ENCODE assay signal across 23 cellular contexts in the genomic region with DNA sequence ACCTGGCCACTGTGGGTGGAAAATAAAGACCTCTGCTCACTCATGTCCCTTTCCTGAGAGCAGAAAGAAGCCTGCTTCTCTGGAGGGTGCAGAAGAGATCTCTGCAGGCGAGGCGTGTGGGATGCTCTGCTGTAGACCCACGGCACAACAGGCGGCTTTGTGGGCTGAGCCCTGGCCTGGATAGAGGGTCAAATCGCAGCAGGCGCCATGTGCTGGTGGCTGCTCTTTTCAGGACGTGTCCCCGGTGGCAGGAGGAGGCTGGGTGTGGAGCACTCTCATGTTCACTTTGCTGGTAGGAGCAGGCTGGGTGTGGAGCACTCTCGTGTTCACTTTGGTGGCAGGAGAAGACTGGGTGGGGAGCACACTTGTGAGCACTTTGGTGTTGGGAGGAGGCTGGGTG. TPM values are rescaled to one million over a fixed set of nuclear protein-coding genes. Genes with fewer than 3 reads are reported as not detected.
DNase-seq lines count a peak whose midpoint lies in the region; ATAC-seq, FAIRE-seq and TF ChIP-seq lines count a peak whose summit lies in the region.
"Had no signal": no experiment of that assay in that cellular context is flagged by ENCODE, and none has a peak within 500 bp of the region (broad histone marks: within the 10 kb centered on the region; RNA-seq: fewer than 3 reads in every experiment).

No MANE protein-coding gene starts in this region.

- H3K4me1 Mint-ChIP-seq in natural killer cell treated with Interleukin-12 subunit alpha and Interleukin-12 subunit beta and Interleukin-15 and Interleukin-18, amount 100 ng/mL, for 72 hours (ENCODE audit: low read depth in 2 of 2), result no peaks in the 10 kb centered on the region
- H3K4me1 Mint-ChIP-seq in natural killer cell, result no peaks in the 10 kb centered on the region
- no peaks in the 10 kb centered on the region for H3K4me1 Mint-ChIP-seq in activated T-helper 17 cell treated with anti-CD3 and anti-CD28 coated beads, Interleukin-2, amount 50 U/mL, for 72 hours

- H3K27ac Mint-ChIP-seq in natural killer cell treated with Interleukin-12 subunit alpha and Interleukin-12 subunit beta and Interleukin-15 and Interleukin-18, amount 100 ng/mL, for 72 hours, result no peak overlapping the region
- H3K27ac Mint-ChIP-seq in natural killer cell, result no peak overlapping the region
- no peak overlapping the region for H3K27ac Mint-ChIP-seq in activated T-helper 17 cell treated with anti-CD3 and anti-CD28 coated beads, Interleukin-2, amount 50 U/mL, for 72 hours
- H3K27ac Mint-ChIP-seq: CD4-positive, alpha-beta memory T cell; HFFc6 had no signal

- H3K9me3 ChIP-seq in kidney (ENCODE audit: control insufficient read depth in 1 of 2, low read length in 2 of 2) (no peaks in the 10 kb centered on the region), trophoblast cell (ENCODE audit: insufficient read depth, low read depth, low read length) (peaks cover 8% of the 10 kb centered on the region)
- H3K9me3 ChIP-seq: HAP-1 had no signal

- no peak overlapping the region for H2BK12ac ChIP-seq in trophoblast cell (ENCODE audit: low read length)

- no peaks in the 10 kb centered on the region for H3K79me1 ChIP-seq in trophoblast cell (ENCODE audit: low read length)

- no peak overlapping the region for H3K4me3 Mint-ChIP-seq in natural killer cell treated with Interleukin-12 subunit alpha and Interleukin-12 subunit beta and Interleukin-15 and Interleukin-18, amount 100 ng/mL, for 72 hours
- no peak overlapping the region for H3K4me3 Mint-ChIP-seq in natural killer cell
- no peak overlapping the region for H3K4me3 Mint-ChIP-seq in activated T-helper 17 cell treated with anti-CD3 and anti-CD28 coated beads, Interleukin-2, amount 50 U/mL, for 72 hours
- H3K4me3 Mint-ChIP-seq: CD4-positive, alpha-beta memory T cell; HFFc6 had no signal

- H3K23ac ChIP-seq in trophoblast cell (ENCODE audit: low read length), result no peak overlapping the region

- no peak for FAIRE-seq in kidney (lab: Jason Lieb, UNC)
- FAIRE-seq: GM12891, GM18507, H54 had no signal

- no peak overlapping the region for H4K91ac ChIP-seq in trophoblast cell (ENCODE audit: low read depth, low read length)

- no peak overlapping the region for H4K12ac ChIP-seq in trophoblast cell (ENCODE audit: low read depth, low read length)

- no peak overlapping the region for H3K4me2 ChIP-seq in trophoblast cell (ENCODE audit: low read length)

- H3K27ac ChIP-seq in kidney (ENCODE audit: low read depth in 2 of 2, low read length in 2 of 2) (no peak overlapping the region), trophoblast cell (ENCODE audit: low read depth, low read length) (no peak overlapping the region)

- H3K4ac ChIP-seq in trophoblast cell (ENCODE audit: low read depth, low read length), result no peak overlapping the region

- H3K18ac ChIP-seq in trophoblast cell (ENCODE audit: low read length), result no peak overlapping the region

- no peaks in the 10 kb centered on the region for H3K36me3 ChIP-seq in kidney (ENCODE audit: control insufficient read depth in 1 of 2, insufficient read depth in 2 of 2, low read length in 2 of 2)
- H3K36me3 ChIP-seq in trophoblast cell (ENCODE audit: control insufficient read depth in 1 of 2, insufficient read depth in 2 of 2, low read length in 2 of 2), result no peaks in the 10 kb centered on the region
- H3K36me3 ChIP-seq: HAP-1 had no signal

- H4K8ac ChIP-seq in trophoblast cell (ENCODE audit: low read depth, low read length), result no peak overlapping the region

- TF ChIP-seq CTCF in natural killer cell (IDR thresholded peaks at IDR 0.05) (no peak), kidney (IDR thresholded peaks at IDR 0.05; ENCODE audit: borderline replicate concordance, extremely low read depth, insufficient read depth) (no peak)

- no peaks in the 10 kb centered on the region for H3K36me3 Mint-ChIP-seq in natural killer cell treated with Interleukin-12 subunit alpha and Interleukin-12 subunit beta and Interleukin-15 and Interleukin-18, amount 100 ng/mL, for 72 hours
- H3K36me3 Mint-ChIP-seq in natural killer cell, result no peaks in the 10 kb centered on the region
- no peaks in the 10 kb centered on the region for H3K36me3 Mint-ChIP-seq in activated T-helper 17 cell treated with anti-CD3 and anti-CD28 coated beads, Interleukin-2, amount 50 U/mL, for 72 hours (ENCODE audit: low read depth)
- H3K36me3 Mint-ChIP-seq: CD4-positive, alpha-beta memory T cell had no signal

- no CpG with 5 or more reads among the region's 9 CpGs for WGBS in trophoblast cell (ENCODE audit: extremely low coverage, insufficient coverage, insufficient read length)

- peak; percentile 45 for DNase-seq in natural killer cell treated with Interleukin-12 subunit alpha and Interleukin-12 subunit beta and Interleukin-15 and Interleukin-18, amount 100 ng/mL, for 72 hours (ENCODE audit: low spot score)
- DNase-seq in natural killer cell, result no peak
- DNase-seq in kidney, result peak; percentile 29
- no peak for DNase-seq in trophoblast cell
- no peak for DNase-seq in NCI-H345 treated with DMSO at 0.1 percent for 48 hours (lab: John Stamatoyannopoulos, UW; ENCODE audit: unreplicated experiment)
- DNase-seq: C1 segment of cervical spinal cord; Calu3; CD4-positive, alpha-beta memory T cell; COR-L47; DMS53; DMS79 treated with DMSO at 0.1 percent for 48 hours; GF-D8; GOT3; HFFc6 had no signal

- H2BK120ac ChIP-seq in trophoblast cell (ENCODE audit: insufficient read depth, low read length, poor library complexity), result no peak overlapping the region

- no peaks in the 10 kb centered on the region for H3K9me3 Mint-ChIP-seq in natural killer cell treated with Interleukin-12 subunit alpha and Interleukin-12 subunit beta and Interleukin-15 and Interleukin-18, amount 100 ng/mL, for 72 hours
- H3K9me3 Mint-ChIP-seq in natural killer cell, result no peaks in the 10 kb centered on the region
- no peaks in the 10 kb centered on the region for H3K9me3 Mint-ChIP-seq in activated T-helper 17 cell treated with anti-CD3 and anti-CD28 coated beads, Interleukin-2, amount 50 U/mL, for 72 hours
- H3K9me3 Mint-ChIP-seq: CD4-positive, alpha-beta memory T cell; HFFc6 had no signal

- no peak overlapping the region for H2AFZ ChIP-seq in trophoblast cell (ENCODE audit: insufficient read depth, low read length, poor library complexity)

- H3K4me3 ChIP-seq in kidney (ENCODE audit: low read length in 2 of 2), result no peak overlapping the region
- H3K4me3 ChIP-seq in trophoblast cell (ENCODE audit: low read depth, low read length), result peak overlapping the region; percentile 14
- H3K4me3 ChIP-seq: HAP-1 had no signal

- no peaks in the 10 kb centered on the region for H3K79me2 ChIP-seq in trophoblast cell (ENCODE audit: control insufficient read depth, insufficient read depth, low read length, poor library complexity)

- H2BK5ac ChIP-seq in trophoblast cell (ENCODE audit: low read depth, low read length, poor library complexity), result no peak overlapping the region

- intact Hi-C loops in natural killer cell (cut with micrococcal nuclease), result no loop called here
- intact Hi-C loops in kidney (cut with DNase I), result no loop called here

- H3K14ac ChIP-seq in trophoblast cell (ENCODE audit: low read length), result no peak overlapping the region

- peaks cover 12% of the 10 kb centered on the region for H3K27me3 ChIP-seq in trophoblast cell (ENCODE audit: insufficient read depth, low read length)

- ATAC-seq in natural killer cell treated with Interleukin-12 subunit alpha and Interleukin-12 subunit beta and Interleukin-15 and Interleukin-18, amount 100 ng/mL, for 72 hours, result no peak
- ATAC-seq in natural killer cell, result no peak
- ATAC-seq in activated T-helper 17 cell treated with anti-CD3 and anti-CD28 coated beads, Interleukin-2, amount 50 U/mL, for 72 hours (replicated peaks), result no peak

- H3K27me3 Mint-ChIP-seq in natural killer cell treated with Interleukin-12 subunit alpha and Interleukin-12 subunit beta and Interleukin-15 and Interleukin-18, amount 100 ng/mL, for 72 hours, result peaks cover 0 to 16% of the 10 kb centered on the region in 2 donors
- peaks cover 0 to 11% of the 10 kb centered on the region in 2 donors for H3K27me3 Mint-ChIP-seq in natural killer cell (ENCODE audit: low read depth in 2 of 2)
- H3K27me3 Mint-ChIP-seq in activated T-helper 17 cell treated with anti-CD3 and anti-CD28 coated beads, Interleukin-2, amount 50 U/mL, for 72 hours, result peaks cover 11% of the 10 kb centered on the region

- no peak overlapping the region for H3K9ac ChIP-seq in kidney (ENCODE audit: low read length in 2 of 2)
- no peak overlapping the region for H3K9ac ChIP-seq in trophoblast cell (ENCODE audit: low read length)

- H3K4me1 ChIP-seq in kidney (ENCODE audit: control insufficient read depth in 1 of 2, insufficient read depth in 1 of 2, low read depth in 1 of 2, low read length in 2 of 2), result no peaks in the 10 kb centered on the region
- peaks cover 6 to 9% of the 10 kb centered on the region in 2 experiments for H3K4me1 ChIP-seq in trophoblast cell (ENCODE audit: control insufficient read depth in 1 of 2, insufficient read depth in 2 of 2, low read length in 2 of 2)
- H3K4me1 ChIP-seq: HAP-1 had no signal

- H2AK5ac ChIP-seq in trophoblast cell (ENCODE audit: low read length), result no peak overlapping the region

RNA-seq across cellular contexts. Expression of a gene that starts 35.1 kb away (rescaled TPM):
- total RNA-seq in natural killer cell treated with Interleukin-12 subunit alpha and Interleukin-12 subunit beta and Interleukin-15 and Interleukin-18, amount 100 ng/mL, for 72 hours, result not detected
- total RNA-seq in natural killer cell, result not detected
- total RNA-seq in kidney, result not detected
- polyA plus RNA-seq in kidney (ENCODE audit: insufficient read depth, low read depth, low replicate concordance), result not detected
- polyA plus RNA-seq in trophoblast cell (2013), result 25.8 and 26.3 TPM in 2 replicates
- not detected for total RNA-seq in activated T-helper 17 cell treated with anti-CD3 and anti-CD28 coated beads, Interleukin-2, amount 50 U/mL, for 72 hours
- total RNA-seq: A172; A673; Calu3; CD4-positive, alpha-beta memory T cell; G401; HFFc6 had no signal
- polyA plus RNA-seq: BJ; CD4-positive, alpha-beta memory T cell had no signal

RNA-seq across cellular contexts. Expression of a gene that starts 46.4 kb away (rescaled TPM):
- total RNA-seq in natural killer cell treated with Interleukin-12 subunit alpha and Interleukin-12 subunit beta and Interleukin-15 and Interleukin-18, amount 100 ng/mL, for 72 hours, result 10 to 100 TPM; 25.3 to 35.5 TPM
- 10 to 100 TPM; 19.2 to 25.9 (median 22.5) TPM for total RNA-seq in natural killer cell
- 31.1 TPM for total RNA-seq in kidney
- polyA plus RNA-seq in kidney (ENCODE audit: insufficient read depth, low read depth, low replicate concordance), result 164 TPM
- polyA plus RNA-seq in trophoblast cell (2013), result 83.0 and 83.7 TPM in 2 replicates
- total RNA-seq in activated T-helper 17 cell treated with anti-CD3 and anti-CD28 coated beads, Interleukin-2, amount 50 U/mL, for 72 hours, result 10 to 100 TPM; 13.0 to 35.1 TPM

RNA-seq across cellular contexts. Expression of a gene that starts 48.0 kb away (rescaled TPM):
- 10 to 100 TPM; 45.3 to 62.7 TPM for total RNA-seq in natural killer cell treated with Interleukin-12 subunit alpha and Interleukin-12 subunit beta and Interleukin-15 and Interleukin-18, amount 100 ng/mL, for 72 hours
- 10 to 100 TPM; 14.1 to 21.2 (median 17.1) TPM for total RNA-seq in natural killer cell
- total RNA-seq in kidney, result 29.6 TPM
- polyA plus RNA-seq in kidney (ENCODE audit: insufficient read depth, low read depth, low replicate concordance), result 96.7 TPM
- 70.1 and 72.5 TPM in 2 replicates for polyA plus RNA-seq in trophoblast cell (2013)
- 10 to 100 TPM; 50.3 to 74.0 TPM for total RNA-seq in activated T-helper 17 cell treated with anti-CD3 and anti-CD28 coated beads, Interleukin-2, amount 50 U/mL, for 72 hours

Comparison
In these comparisons a context has a peak if more than half of its experiments do, and no peak if none do; other contexts are left out.
1. DNase-seq: peak in natural killer cell treated with Interleukin-12 subunit alpha and Interleukin-12 subunit beta and Interleukin-15 and Interleukin-18, amount 100 ng/mL, for 72 hours (single experiment) and kidney (single experiment); none in natural killer cell (single experiment), trophoblast cell (0 of 2) and NCI-H345 treated with DMSO at 0.1 percent for 48 hours (single experiment).